ENCODE assay signal across 8 cellular contexts in the genomic region with DNA sequence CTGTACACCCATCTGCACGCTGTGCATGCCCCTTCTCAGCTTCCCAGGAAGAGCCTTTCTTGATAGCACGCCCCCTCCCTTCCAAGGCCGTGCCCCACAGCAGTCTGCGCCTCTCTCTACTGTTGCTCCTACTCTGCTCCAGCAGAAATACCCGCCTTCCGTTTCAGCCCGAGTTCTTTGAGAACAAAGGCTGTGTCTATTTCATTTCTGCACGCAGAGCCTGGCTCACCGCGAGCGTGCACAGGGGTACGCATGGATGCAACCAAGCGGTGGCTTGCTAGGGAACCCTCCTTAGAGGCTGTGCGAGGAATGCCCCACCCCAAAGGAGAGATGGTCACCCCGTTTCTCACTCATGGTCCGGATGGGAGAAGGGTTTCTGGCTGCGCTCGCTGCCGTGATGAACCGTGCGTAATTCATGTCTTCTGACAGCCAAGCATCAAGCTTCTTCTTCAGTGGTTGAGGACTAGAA. TPM values are rescaled to one million over a fixed set of nuclear protein-coding genes. Genes with fewer than 3 reads are reported as not detected.
A peak's percentile ranks its signal among the peaks of the same experiment; 100 is the strongest.
DNase-seq lines count a peak whose midpoint lies in the region; ATAC-seq, FAIRE-seq and TF ChIP-seq lines count a peak whose summit lies in the region.

No MANE protein-coding gene starts in this region.

- no peak overlapping the region for H3K27ac Mint-ChIP-seq in T-helper 1 cell treated with Interleukin-12 subunit alpha and Interleukin-12 subunit beta and Interleukin-4 antibody, amounts not matched to agents 30 μg/mL and 1 μg/mL, for 36 hours
- no peak overlapping the region for H3K27ac Mint-ChIP-seq in naive B cell

- DNase-seq in T-helper 1 cell, result no peak
- peak; percentile 20 for DNase-seq in fibroblast of gingiva (ENCODE audit: low read depth)
- DNase-seq in naive B cell, result no peak
- DNase-seq in activated gamma-delta T cell treated with Interleukin-2 at 50 U/mL for 16 hours, result no peak
- DNase-seq in H54 (ENCODE audit: insufficient read length, low spot score), result no peak

- H3K27ac ChIP-seq in HUES6 (ENCODE audit: low read depth, low read length), result peak overlapping the region; percentile 54; the same call in 1 of the 2 replicates

- peak; percentile 68 for ATAC-seq in SK-N-SH treated with all-trans-retinoic acid at 6 μM for 48 hours
- ATAC-seq in naive B cell (ENCODE audit: low read depth in 2 of 2), result no peak

- H3K9me3 Mint-ChIP-seq in T-helper 1 cell treated with Interleukin-12 subunit alpha and Interleukin-12 subunit beta and Interleukin-4 antibody, amounts not matched to agents 30 μg/mL and 1 μg/mL, for 36 hours, result no peaks in the 10 kb centered on the region
- H3K9me3 Mint-ChIP-seq in naive B cell, result peaks cover 0 to 6% (median 0%) of the 10 kb centered on the region in 7 donors

- FAIRE-seq in H54 (lab: Jason Lieb, UNC), result no peak

- H3K9me3 ChIP-seq in HUES6 (ENCODE audit: control insufficient read depth, insufficient read depth, low read depth, low read length), result no peaks in the 10 kb centered on the region

- peaks cover 38% of the 10 kb centered on the region for H3K36me3 ChIP-seq in HUES6 (ENCODE audit: control insufficient read depth, insufficient read depth, low read length)

- no peak for TF ChIP-seq POLR2A in H54 (IDR thresholded peaks at IDR 0.05; ENCODE audit: low read depth, low read length)

- peaks cover 23% of the 10 kb centered on the region for H3K4me1 ChIP-seq in HUES6 (ENCODE audit: control insufficient read depth, insufficient read depth, low read length)

- H3K27me3 Mint-ChIP-seq in T-helper 1 cell treated with Interleukin-12 subunit alpha and Interleukin-12 subunit beta and Interleukin-4 antibody, amounts not matched to agents 30 μg/mL and 1 μg/mL, for 36 hours (ENCODE audit: low read depth), result peaks cover 30% of the 10 kb centered on the region
- peaks cover 28 to 51% (median 44%) of the 10 kb centered on the region in 3 donors for H3K27me3 Mint-ChIP-seq in naive B cell

- no peaks in the 10 kb centered on the region for H3K27me3 ChIP-seq in HUES6 (ENCODE audit: control insufficient read depth, insufficient read depth, low read length)

- peaks cover 3% of the 10 kb centered on the region for H3K4me1 Mint-ChIP-seq in T-helper 1 cell treated with Interleukin-12 subunit alpha and Interleukin-12 subunit beta and Interleukin-4 antibody, amounts not matched to agents 30 μg/mL and 1 μg/mL, for 36 hours (ENCODE audit: low read depth)
- H3K4me1 Mint-ChIP-seq in naive B cell, result peaks cover 0 to 13% (median 12%) of the 10 kb centered on the region in 3 donors

- H3K9ac ChIP-seq in HUES6 (ENCODE audit: low read length), result peak overlapping the region; percentile 91

- peak overlapping the region; percentile 61 for H3K4me3 Mint-ChIP-seq in T-helper 1 cell treated with Interleukin-12 subunit alpha and Interleukin-12 subunit beta and Interleukin-4 antibody, amounts not matched to agents 30 μg/mL and 1 μg/mL, for 36 hours
- H3K4me3 Mint-ChIP-seq in naive B cell, result peak overlapping the region in 7 of 8 donors; percentile 38 to 77 (median 68)

- H3K4me3 ChIP-seq in HUES6 (ENCODE audit: low read depth, low read length), result peak overlapping the region; percentile 79

- no peaks in the 10 kb centered on the region for H3K36me3 Mint-ChIP-seq in T-helper 1 cell treated with Interleukin-12 subunit alpha and Interleukin-12 subunit beta and Interleukin-4 antibody, amounts not matched to agents 30 μg/mL and 1 μg/mL, for 36 hours (ENCODE audit: low read depth)
- peaks cover 0 to 3% of the 10 kb centered on the region in 2 donors for H3K36me3 Mint-ChIP-seq in naive B cell

TF ChIP-seq in SK-N-SH treated with all-trans-retinoic acid at 6 μM for 48 hours, 23 proteins besides CTCF, POLR2A, EP300 and RAD21 (continues in another document):
- TF ChIP-seq ZNF565 (CRISPR knock-in tag; conservative IDR thresholded peaks at IDR 0.05; ENCODE audit: low read depth), result no peak
- TF ChIP-seq TOX (CRISPR knock-in tag; IDR thresholded peaks at IDR 0.05; ENCODE audit: borderline replicate concordance), result no peak
- TF ChIP-seq ARNTL (CRISPR knock-in tag; IDR thresholded peaks at IDR 0.05; ENCODE audit: borderline replicate concordance, low read depth), result no peak
- TF ChIP-seq ISL1 (CRISPR knock-in tag; IDR thresholded peaks at IDR 0.05), result no peak
- TF ChIP-seq, protein P1, sequence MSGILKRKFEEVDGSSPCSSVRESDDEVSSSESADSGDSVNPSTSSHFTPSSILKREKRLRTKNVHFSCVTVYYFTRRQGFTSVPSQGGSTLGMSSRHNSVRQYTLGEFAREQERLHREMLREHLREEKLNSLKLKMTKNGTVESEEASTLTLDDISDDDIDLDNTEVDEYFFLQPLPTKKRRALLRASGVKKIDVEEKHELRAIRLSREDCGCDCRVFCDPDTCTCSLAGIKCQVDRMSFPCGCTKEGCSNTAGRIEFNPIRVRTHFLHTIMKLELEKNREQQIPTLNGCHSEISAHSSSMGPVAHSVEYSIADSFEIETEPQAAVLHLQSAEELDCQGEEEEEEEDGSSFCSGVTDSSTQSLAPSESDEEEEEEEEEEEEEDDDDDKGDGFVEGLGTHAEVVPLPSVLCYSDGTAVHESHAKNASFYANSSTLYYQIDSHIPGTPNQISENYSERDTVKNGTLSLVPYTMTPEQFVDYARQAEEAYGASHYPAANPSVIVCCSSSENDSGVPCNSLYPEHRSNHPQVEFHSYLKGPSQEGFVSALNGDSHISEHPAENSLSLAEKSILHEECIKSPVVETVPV (CRISPR knock-in tag; IDR thresholded peaks at IDR 0.05), result no peak
- TF ChIP-seq, protein P2, sequence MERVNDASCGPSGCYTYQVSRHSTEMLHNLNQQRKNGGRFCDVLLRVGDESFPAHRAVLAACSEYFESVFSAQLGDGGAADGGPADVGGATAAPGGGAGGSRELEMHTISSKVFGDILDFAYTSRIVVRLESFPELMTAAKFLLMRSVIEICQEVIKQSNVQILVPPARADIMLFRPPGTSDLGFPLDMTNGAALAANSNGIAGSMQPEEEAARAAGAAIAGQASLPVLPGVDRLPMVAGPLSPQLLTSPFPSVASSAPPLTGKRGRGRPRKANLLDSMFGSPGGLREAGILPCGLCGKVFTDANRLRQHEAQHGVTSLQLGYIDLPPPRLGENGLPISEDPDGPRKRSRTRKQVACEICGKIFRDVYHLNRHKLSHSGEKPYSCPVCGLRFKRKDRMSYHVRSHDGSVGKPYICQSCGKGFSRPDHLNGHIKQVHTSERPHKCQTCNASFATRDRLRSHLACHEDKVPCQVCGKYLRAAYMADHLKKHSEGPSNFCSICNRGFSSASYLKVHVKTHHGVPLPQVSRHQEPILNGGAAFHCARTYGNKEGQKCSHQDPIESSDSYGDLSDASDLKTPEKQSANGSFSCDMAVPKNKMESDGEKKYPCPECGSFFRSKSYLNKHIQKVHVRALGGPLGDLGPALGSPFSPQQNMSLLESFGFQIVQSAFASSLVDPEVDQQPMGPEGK (CRISPR knock-in tag; IDR thresholded peaks at IDR 0.05; ENCODE audit: borderline replicate concordance), result no peak
- TF ChIP-seq CSDC2 (CRISPR knock-in tag; IDR thresholded peaks at IDR 0.05), result no peak
- TF ChIP-seq, protein P3, sequence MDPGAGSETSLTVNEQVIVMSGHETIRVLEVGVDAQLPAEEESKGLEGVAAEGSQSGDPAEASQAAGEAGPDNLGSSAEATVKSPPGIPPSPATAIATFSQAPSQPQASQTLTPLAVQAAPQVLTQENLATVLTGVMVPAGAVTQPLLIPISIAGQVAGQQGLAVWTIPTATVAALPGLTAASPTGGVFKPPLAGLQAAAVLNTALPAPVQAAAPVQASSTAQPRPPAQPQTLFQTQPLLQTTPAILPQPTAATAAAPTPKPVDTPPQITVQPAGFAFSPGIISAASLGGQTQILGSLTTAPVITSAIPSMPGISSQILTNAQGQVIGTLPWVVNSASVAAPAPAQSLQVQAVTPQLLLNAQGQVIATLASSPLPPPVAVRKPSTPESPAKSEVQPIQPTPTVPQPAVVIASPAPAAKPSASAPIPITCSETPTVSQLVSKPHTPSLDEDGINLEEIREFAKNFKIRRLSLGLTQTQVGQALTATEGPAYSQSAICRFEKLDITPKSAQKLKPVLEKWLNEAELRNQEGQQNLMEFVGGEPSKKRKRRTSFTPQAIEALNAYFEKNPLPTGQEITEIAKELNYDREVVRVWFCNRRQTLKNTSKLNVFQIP (CRISPR knock-in tag; IDR thresholded peaks at IDR 0.05; ENCODE audit: borderline replicate concordance, low read depth), result no peak
- no peak for TF ChIP-seq OSR1 (CRISPR knock-in tag; IDR thresholded peaks at IDR 0.05)
- TF ChIP-seq ESRRG (CRISPR knock-in tag; IDR thresholded peaks at IDR 0.05), result no peak
- no peak for TF ChIP-seq ZFP3 (CRISPR knock-in tag; IDR thresholded peaks at IDR 0.05)
- TF ChIP-seq GLIS3 (CRISPR knock-in tag; IDR thresholded peaks at IDR 0.05), result no peak
- no peak for TF ChIP-seq ZNF8 (CRISPR knock-in tag; IDR thresholded peaks at IDR 0.05)
- no peak for TF ChIP-seq ZFP30 (CRISPR knock-in tag; IDR thresholded peaks at IDR 0.05)
- no peak for TF ChIP-seq ZC3H10 (CRISPR knock-in tag; IDR thresholded peaks at IDR 0.05)
- no peak for TF ChIP-seq PPARA (CRISPR knock-in tag; IDR thresholded peaks at IDR 0.05; ENCODE audit: borderline replicate concordance)
- TF ChIP-seq, protein P4, sequence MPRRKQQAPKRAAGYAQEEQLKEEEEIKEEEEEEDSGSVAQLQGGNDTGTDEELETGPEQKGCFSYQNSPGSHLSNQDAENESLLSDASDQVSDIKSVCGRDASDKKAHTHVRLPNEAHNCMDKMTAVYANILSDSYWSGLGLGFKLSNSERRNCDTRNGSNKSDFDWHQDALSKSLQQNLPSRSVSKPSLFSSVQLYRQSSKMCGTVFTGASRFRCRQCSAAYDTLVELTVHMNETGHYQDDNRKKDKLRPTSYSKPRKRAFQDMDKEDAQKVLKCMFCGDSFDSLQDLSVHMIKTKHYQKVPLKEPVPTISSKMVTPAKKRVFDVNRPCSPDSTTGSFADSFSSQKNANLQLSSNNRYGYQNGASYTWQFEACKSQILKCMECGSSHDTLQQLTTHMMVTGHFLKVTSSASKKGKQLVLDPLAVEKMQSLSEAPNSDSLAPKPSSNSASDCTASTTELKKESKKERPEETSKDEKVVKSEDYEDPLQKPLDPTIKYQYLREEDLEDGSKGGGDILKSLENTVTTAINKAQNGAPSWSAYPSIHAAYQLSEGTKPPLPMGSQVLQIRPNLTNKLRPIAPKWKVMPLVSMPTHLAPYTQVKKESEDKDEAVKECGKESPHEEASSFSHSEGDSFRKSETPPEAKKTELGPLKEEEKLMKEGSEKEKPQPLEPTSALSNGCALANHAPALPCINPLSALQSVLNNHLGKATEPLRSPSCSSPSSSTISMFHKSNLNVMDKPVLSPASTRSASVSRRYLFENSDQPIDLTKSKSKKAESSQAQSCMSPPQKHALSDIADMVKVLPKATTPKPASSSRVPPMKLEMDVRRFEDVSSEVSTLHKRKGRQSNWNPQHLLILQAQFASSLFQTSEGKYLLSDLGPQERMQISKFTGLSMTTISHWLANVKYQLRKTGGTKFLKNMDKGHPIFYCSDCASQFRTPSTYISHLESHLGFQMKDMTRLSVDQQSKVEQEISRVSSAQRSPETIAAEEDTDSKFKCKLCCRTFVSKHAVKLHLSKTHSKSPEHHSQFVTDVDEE (CRISPR knock-in tag; IDR thresholded peaks at IDR 0.05), result no peak
- TF ChIP-seq SNAI2 (CRISPR knock-in tag; IDR thresholded peaks at IDR 0.05), result no peak
- no peak for TF ChIP-seq BACH2 (CRISPR knock-in tag; IDR thresholded peaks at IDR 0.05; ENCODE audit: borderline replicate concordance)

RNA-seq across cellular contexts. Expression of a gene that starts 0.4 kb away (rescaled TPM):
- polyA plus RNA-seq in naive B cell (ENCODE audit: low read depth in 6 of 6), result not detected
